ENCODE assay signal across 21 cellular contexts in the genomic region with DNA sequence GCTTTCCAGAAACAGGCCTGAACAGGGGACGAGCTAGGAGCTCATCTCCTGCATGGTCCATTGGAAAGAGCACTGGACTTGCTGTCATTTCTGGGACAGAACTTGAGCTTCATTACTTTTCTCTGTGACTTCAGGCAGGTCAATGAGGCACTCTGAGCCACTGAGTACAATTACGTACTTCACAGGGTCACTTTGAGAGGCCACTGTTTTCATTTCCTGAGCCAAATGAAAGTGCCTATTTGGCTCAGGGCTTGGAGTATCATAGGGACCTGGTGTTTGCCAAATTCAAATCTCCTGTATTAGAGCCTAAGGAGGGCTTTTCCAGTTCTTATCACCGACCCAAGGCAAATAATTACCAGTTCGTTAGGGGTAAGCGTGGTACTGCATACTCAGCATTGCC.
"Had no signal": no experiment of that assay in that cellular context is flagged by ENCODE, and none has a peak within 500 bp of the region (broad histone marks: within the 10 kb centered on the region; RNA-seq: fewer than 3 reads in every experiment).

No MANE protein-coding gene starts in this region.

- H3K27ac Mint-ChIP-seq: memory B cell; natural killer cell treated with Interleukin-12 subunit alpha and Interleukin-12 subunit beta and Interleukin-15 and Interleukin-18, amount 100 ng/mL, for 72 hours had no signal

- H3K4me1 ChIP-seq: colonic mucosa, esophagus squamous epithelium, lower lobe of right lung, pancreas, prostate gland, sigmoid colon, upper lobe of left lung, uterus had no signal

- H3K27ac ChIP-seq: colonic mucosa, esophagus squamous epithelium, lower lobe of right lung, pancreas, prostate gland, sigmoid colon, upper lobe of left lung, uterus had no signal

- DNase-seq: colonic mucosa; dermis blood vessel endothelial cell; esophagus squamous epithelium; foreskin fibroblast; head of caudate nucleus; hypothalamus; kidney glomerular epithelial cell; lower lobe of right lung; midbrain; occipital lobe; pancreas; retina; sigmoid colon; small intestine; stimulated activated CD4-positive, alpha-beta T cell treated with anti-CD3 and anti-CD28 coated beads, Interleukin-12 subunit alpha, Interleukin-12 subunit beta, amount 100 ng/mL, for 4 hours; stimulated activated naive CD4-positive, alpha-beta T cell; upper lobe of left lung; uterus had no signal

- H3K9me3 ChIP-seq: colonic mucosa, esophagus squamous epithelium, lower lobe of right lung, pancreas, prostate gland, sigmoid colon, upper lobe of left lung, uterus had no signal

- H3K4me1 Mint-ChIP-seq: memory B cell had no signal

- H3K27me3 ChIP-seq: colonic mucosa, esophagus squamous epithelium, pancreas, sigmoid colon, upper lobe of left lung, uterus had no signal

- ATAC-seq: natural killer cell treated with Interleukin-12 subunit alpha and Interleukin-12 subunit beta and Interleukin-15 and Interleukin-18, amount 100 ng/mL, for 72 hours had no signal

- H3K27me3 Mint-ChIP-seq: memory B cell had no signal

- H3K36me3 Mint-ChIP-seq: memory B cell; natural killer cell treated with Interleukin-12 subunit alpha and Interleukin-12 subunit beta and Interleukin-15 and Interleukin-18, amount 100 ng/mL, for 72 hours had no signal

- H3K36me3 ChIP-seq: colonic mucosa, esophagus squamous epithelium, lower lobe of right lung, pancreas, prostate gland, sigmoid colon, upper lobe of left lung, uterus had no signal

- H3K4me3 Mint-ChIP-seq: memory B cell; natural killer cell treated with Interleukin-12 subunit alpha and Interleukin-12 subunit beta and Interleukin-15 and Interleukin-18, amount 100 ng/mL, for 72 hours had no signal

- H3K9me3 Mint-ChIP-seq: memory B cell; natural killer cell treated with Interleukin-12 subunit alpha and Interleukin-12 subunit beta and Interleukin-15 and Interleukin-18, amount 100 ng/mL, for 72 hours had no signal

- H3K4me3 ChIP-seq: colonic mucosa, esophagus squamous epithelium, lower lobe of right lung, pancreas, prostate gland, sigmoid colon, upper lobe of left lung, uterus had no signal
